ENCODE assay signal across 15 cellular contexts in the genomic region with DNA sequence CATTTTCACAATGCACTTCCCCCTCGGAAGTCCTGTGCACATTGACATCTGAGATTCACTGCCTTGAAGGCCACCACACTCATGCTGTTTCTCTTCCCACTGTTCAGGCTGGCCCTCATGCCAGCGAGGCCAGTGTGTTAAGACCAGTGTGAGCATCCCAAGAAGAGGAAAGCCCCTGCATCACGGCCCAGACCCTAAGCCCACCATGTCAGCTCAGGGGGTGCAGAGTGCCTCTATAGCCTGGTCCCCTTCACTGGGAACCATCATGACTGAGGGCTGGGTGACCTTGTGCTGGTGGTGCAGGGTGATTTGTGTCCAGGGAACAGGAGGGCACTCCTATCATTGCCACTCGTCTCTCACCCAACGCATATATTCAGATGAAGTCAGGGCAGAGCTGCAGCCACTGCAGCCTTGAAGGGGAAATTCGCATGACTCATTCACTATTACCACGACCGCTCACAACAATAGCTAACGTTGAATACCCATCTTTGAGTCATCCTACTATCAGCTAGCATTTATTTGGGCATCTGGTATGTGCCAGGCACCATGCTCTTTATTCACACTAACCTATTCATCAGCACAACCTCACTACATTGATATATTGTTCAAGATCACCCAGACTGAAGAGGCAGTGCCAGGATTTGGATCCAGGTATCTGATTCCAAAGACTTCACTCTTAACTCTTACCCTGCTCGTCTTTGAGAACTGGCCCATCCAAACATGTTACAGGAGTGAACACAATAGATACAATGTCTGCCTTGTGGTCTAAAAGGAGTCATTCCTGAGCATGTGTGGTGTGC. TPM values are rescaled to one million over a fixed set of nuclear protein-coding genes. Genes with fewer than 3 reads are reported as not detected.
DNase-seq lines count a peak whose midpoint lies in the region; ATAC-seq and TF ChIP-seq lines count a peak whose summit lies in the region.
"Had no signal": no experiment of that assay in that cellular context is flagged by ENCODE, and none has a peak within 500 bp of the region (broad histone marks: within the 10 kb centered on the region; RNA-seq: fewer than 3 reads in every experiment).

No MANE protein-coding gene starts in this region.

- peaks cover 0 to 17% (median 0%) of the 10 kb centered on the region in 9 donors for H3K9me3 Mint-ChIP-seq in naive thymus-derived CD8-positive, alpha-beta T cell
- no peaks in the 10 kb centered on the region for H3K9me3 Mint-ChIP-seq in glutamatergic neuron (ENCODE audit: unreplicated experiment)

- H3K36me3 Mint-ChIP-seq in naive thymus-derived CD8-positive, alpha-beta T cell: peaks cover 0 to 8% (median 0%) of the 10 kb centered on the region in 3 donors
- H3K36me3 Mint-ChIP-seq in glutamatergic neuron (ENCODE audit: unreplicated experiment): peaks cover 14% of the 10 kb centered on the region

- no peak overlapping the region for H3K4me3 Mint-ChIP-seq in naive thymus-derived CD8-positive, alpha-beta T cell
- H3K4me3 Mint-ChIP-seq in glutamatergic neuron (ENCODE audit: unreplicated experiment): no peak overlapping the region

- TF ChIP-seq CTCF in RWPE1 (conservative IDR thresholded peaks at IDR 0.05; ENCODE audit: low read depth) (no peak), glutamatergic neuron (IDR thresholded peaks at IDR 0.05; ENCODE audit: partially characterized antibody, unreplicated experiment) (no peak)

- ATAC-seq in naive thymus-derived CD8-positive, alpha-beta T cell: no peak
- ATAC-seq in HG03469 (IDR thresholded peaks at IDR 0.05; ENCODE audit: unreplicated experiment): no peak

- H3K27me3 Mint-ChIP-seq in naive thymus-derived CD8-positive, alpha-beta T cell: peaks cover 27 to 83% (median 46%) of the 10 kb centered on the region in 5 donors
- H3K27me3 Mint-ChIP-seq in glutamatergic neuron (ENCODE audit: unreplicated experiment): peaks cover 19% of the 10 kb centered on the region

- CTCF ChIA-PET in RWPE1 (lab: Yijun Ruan, JAX): interaction anchor here (0.9 kb wide), 1 partner anchor 226 kb away, joined by 4 read pairs; no protein-coding TSS in a partner anchor

- H3K27ac Mint-ChIP-seq in naive thymus-derived CD8-positive, alpha-beta T cell: no peak overlapping the region
- H3K27ac Mint-ChIP-seq in glutamatergic neuron (ENCODE audit: unreplicated experiment): no peak overlapping the region
- H3K27ac Mint-ChIP-seq: progenitor cell of endocrine pancreas had no signal

- H3K4me1 Mint-ChIP-seq in naive thymus-derived CD8-positive, alpha-beta T cell: no peaks in the 10 kb centered on the region
- H3K4me1 Mint-ChIP-seq in glutamatergic neuron (ENCODE audit: low read depth, unreplicated experiment): no peaks in the 10 kb centered on the region

- peak; percentile 91 for DNase-seq in A172 (ENCODE audit: low spot score)
- DNase-seq in EH (ENCODE audit: low read depth): peak; percentile 17
- peak; percentile 59 for DNase-seq in RWPE1 (ENCODE audit: low spot score)
- DNase-seq in epithelial cell of prostate (ENCODE audit: low read depth, low spot score): peak; percentile 89
- DNase-seq in naive thymus-derived CD8-positive, alpha-beta T cell: no peak
- no peak for DNase-seq in caudate nucleus (lab: John Stamatoyannopoulos, UW)
- no peak for DNase-seq in glutamatergic neuron
- DNase-seq: anterior cingulate cortex; effector CD4-positive, alpha-beta T cell; NCI-H2029; SIG-M5; T1000 had no signal

- POLR2A ChIA-PET in RWPE1 (lab: Yijun Ruan, JAX; ENCODE audit: low non-redundant PET): no interaction called here
- POLR2A ChIA-PET in naive thymus-derived CD8-positive, alpha-beta T cell (lab: Charles Lee): no interaction called here

- no peak overlapping the region for H3K27ac ChIP-seq in RWPE1
- H3K27ac ChIP-seq in epithelial cell of prostate: peak overlapping the region; percentile 78
- no peak overlapping the region for H3K27ac ChIP-seq in caudate nucleus (ENCODE audit: low read depth, low read length)

RNA-seq across cellular contexts. Expression of gene SLC6A11, which starts 58.8 kb away (rescaled TPM):
- 0.02 TPM in 1 of 2 replicates, not detected in the other for total RNA-seq in A172 (2014; rRNA removed; shearing (Covaris generic))
- total RNA-seq in naive thymus-derived CD8-positive, alpha-beta T cell: not detected
- polyA plus RNA-seq in naive thymus-derived CD8-positive, alpha-beta T cell: not detected
- not detected for total RNA-seq in glutamatergic neuron (ENCODE audit: unreplicated experiment)
- polyA plus RNA-seq: BJ had no signal

Comparison
In these comparisons a context has a peak if more than half of its experiments do, and no peak if none do; other contexts are left out.
1. DNase-seq: peak in A172 (single experiment), EH (single experiment), RWPE1 (single experiment) and epithelial cell of prostate (single experiment); none in naive thymus-derived CD8-positive, alpha-beta T cell (0 of 10), caudate nucleus (0 of 61) and glutamatergic neuron (single experiment).